Comparison of ENCODE assay signal across 1 cellular context in the genomic region with DNA sequence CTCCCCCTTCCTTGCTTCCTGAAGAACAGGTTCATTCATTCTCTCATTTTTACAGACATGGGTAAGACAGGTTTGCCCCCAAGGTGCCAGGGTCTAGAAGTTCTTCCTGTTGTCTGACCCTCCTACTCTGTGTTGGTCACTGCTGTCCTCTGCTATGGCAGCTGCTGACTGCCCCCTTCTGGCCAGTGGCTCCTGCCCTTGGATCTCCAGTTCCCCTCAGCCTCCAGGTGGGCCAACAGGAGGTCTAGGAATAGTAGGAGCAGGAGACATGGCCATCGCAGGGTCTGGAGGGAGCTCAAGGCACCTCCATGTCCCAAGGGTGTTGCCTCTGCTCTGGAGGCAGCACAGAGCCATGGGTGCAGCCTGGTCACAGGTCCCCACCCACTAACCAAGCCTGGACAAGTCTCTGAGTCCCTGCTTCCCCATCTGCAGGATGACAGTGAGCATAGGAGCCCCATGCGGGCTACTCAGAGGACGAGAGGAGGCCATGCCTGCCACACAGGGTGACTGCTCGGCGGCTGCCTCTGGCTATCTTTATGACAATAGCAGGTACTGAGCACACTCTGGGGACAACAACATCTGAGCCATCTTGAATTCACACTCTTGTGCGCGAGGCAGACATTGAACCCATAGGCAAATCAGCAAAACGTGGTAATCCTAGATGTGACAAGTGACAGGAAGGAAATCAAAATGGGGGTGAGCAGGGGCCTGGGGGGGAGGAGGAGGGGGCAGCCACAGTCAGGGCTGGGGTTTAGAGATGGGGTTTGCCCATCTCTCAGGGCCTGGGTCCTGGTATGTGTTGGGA.
TF ChIP-seq lines count a peak whose summit lies in the region.

No MANE protein-coding gene starts in this region.

TF ChIP-seq in GM23338, 12 proteins besides CTCF, POLR2A, EP300 and RAD21 (continued from another document):
- no peak for TF ChIP-seq ZNF114 (CRISPR knock-in tag; IDR thresholded peaks at IDR 0.05)
- TF ChIP-seq CREB1 (CRISPR knock-in tag; IDR thresholded peaks at IDR 0.05; ENCODE audit: low read depth), result no peak
- TF ChIP-seq, protein P1, sequence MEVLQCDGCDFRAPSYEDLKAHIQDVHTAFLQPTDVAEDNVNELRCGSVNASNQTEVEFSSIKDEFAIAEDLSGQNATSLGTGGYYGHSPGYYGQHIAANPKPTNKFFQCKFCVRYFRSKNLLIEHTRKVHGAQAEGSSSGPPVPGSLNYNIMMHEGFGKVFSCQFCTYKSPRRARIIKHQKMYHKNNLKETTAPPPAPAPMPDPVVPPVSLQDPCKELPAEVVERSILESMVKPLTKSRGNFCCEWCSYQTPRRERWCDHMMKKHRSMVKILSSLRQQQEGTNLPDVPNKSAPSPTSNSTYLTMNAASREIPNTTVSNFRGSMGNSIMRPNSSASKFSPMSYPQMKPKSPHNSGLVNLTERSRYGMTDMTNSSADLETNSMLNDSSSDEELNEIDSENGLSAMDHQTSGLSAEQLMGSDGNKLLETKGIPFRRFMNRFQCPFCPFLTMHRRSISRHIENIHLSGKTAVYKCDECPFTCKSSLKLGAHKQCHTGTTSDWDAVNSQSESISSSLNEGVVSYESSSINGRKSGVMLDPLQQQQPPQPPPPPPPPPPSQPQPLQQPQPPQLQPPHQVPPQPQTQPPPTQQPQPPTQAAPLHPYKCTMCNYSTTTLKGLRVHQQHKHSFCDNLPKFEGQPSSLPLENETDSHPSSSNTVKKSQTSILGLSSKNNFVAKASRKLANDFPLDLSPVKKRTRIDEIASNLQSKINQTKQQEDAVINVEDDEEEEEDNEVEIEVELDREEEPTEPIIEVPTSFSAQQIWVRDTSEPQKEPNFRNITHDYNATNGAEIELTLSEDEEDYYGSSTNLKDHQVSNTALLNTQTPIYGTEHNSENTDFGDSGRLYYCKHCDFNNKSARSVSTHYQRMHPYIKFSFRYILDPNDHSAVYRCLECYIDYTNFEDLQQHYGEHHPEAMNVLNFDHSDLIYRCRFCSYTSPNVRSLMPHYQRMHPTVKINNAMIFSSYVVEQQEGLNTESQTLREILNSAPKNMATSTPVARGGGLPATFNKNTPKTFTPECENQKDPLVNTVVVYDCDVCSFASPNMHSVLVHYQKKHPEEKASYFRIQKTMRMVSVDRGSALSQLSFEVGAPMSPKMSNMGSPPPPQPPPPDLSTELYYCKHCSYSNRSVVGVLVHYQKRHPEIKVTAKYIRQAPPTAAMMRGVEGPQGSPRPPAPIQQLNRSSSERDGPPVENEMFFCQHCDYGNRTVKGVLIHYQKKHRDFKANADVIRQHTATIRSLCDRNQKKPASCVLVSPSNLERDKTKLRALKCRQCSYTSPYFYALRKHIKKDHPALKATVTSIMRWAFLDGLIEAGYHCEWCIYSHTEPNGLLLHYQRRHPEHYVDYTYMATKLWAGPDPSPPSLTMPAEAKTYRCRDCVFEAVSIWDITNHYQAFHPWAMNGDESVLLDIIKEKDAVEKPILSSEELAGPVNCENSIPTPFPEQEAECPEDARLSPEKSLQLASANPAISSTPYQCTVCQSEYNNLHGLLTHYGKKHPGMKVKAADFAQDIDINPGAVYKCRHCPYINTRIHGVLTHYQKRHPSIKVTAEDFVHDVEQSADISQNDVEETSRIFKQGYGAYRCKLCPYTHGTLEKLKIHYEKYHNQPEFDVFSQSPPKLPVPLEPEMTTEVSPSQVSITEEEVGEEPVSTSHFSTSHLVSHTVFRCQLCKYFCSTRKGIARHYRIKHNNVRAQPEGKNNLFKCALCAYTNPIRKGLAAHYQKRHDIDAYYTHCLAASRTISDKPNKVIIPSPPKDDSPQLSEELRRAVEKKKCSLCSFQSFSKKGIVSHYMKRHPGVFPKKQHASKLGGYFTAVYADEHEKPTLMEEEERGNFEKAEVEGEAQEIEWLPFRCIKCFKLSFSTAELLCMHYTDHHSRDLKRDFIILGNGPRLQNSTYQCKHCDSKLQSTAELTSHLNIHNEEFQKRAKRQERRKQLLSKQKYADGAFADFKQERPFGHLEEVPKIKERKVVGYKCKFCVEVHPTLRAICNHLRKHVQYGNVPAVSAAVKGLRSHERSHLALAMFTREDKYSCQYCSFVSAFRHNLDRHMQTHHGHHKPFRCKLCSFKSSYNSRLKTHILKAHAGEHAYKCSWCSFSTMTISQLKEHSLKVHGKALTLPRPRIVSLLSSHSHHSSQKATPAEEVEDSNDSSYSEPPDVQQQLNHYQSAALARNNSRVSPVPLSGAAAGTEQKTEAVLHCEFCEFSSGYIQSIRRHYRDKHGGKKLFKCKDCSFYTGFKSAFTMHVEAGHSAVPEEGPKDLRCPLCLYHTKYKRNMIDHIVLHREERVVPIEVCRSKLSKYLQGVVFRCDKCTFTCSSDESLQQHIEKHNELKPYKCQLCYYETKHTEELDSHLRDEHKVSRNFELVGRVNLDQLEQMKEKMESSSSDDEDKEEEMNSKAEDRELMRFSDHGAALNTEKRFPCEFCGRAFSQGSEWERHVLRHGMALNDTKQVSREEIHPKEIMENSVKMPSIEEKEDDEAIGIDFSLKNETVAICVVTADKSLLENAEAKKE (CRISPR knock-in tag; IDR thresholded peaks at IDR 0.05), result no peak
- no peak for TF ChIP-seq NANOG (IDR thresholded peaks at IDR 0.05; ENCODE audit: borderline replicate concordance)
